8 cellular contexts compared by ENCODE assay signal in the genomic region with DNA sequence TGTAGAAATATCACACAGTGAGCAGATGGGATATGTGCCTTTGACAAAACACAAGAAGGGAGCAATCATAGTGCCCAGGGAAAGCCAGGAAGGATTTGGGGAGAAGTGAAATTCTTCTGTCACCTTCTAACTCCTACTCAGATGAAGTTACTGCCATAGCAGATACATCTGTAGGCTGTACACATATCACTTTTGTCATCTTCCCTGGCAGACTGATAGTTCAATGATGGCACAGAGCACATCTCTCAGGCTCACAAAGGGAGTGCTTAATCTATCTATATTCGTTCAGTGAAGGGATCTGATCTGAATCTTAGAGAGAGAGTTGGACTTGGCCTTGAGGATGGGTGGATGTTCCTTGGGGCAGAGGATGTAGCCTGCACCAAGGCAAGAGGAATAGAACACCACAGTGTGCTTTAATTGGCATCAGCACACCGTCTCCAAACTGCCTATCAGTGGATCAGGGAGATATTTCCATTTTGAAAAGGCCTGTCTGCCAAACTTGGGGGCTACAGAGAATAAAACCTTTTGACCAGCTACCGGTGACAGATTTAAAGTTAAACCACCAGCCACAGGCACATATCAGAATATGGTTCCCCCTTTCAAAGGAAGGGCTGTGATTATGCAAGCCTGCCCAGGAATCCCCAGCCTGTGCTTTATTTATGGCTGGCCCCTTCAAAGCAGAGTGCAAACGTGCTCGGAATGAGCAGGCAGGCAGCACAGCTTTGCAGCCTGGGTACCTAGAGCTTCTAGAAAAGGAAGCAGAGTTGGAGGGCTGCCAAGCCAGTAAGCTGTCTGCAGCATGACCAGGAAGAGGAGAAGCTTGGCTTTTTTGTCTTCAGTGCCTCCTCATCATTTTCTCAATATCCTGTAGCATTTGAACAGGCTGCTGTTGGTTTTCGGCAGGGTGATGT.
DNase-seq lines count a peak whose midpoint lies in the region; ATAC-seq and TF ChIP-seq lines count a peak whose summit lies in the region.

No MANE protein-coding gene starts in this region.

- CTCF ChIA-PET in PC-9 (lab: Charles Lee): interaction anchor here (1.1 to 1.5 kb wide), 2 partner anchors 165 to 460 kb away, joined by 5 read pairs; a partner anchor contains a TSS

- TF ChIP-seq CTCF in PC-9 (conservative IDR thresholded peaks at IDR 0.05): no peak

- H3K27me3 ChIP-seq in PC-9 (ENCODE audit: insufficient read depth, low read depth): no peaks in the 10 kb centered on the region

- intact Hi-C loops in PC-9 (cut with micrococcal nuclease; ENCODE audit: unreplicated experiment): loop anchor here (5.0 to 10.0 kb wide), 2 partner anchors 41 to 232 kb away; no protein-coding TSS in a partner anchor

- H2AFZ ChIP-seq in PC-9: peak overlapping the region; percentile 62; the same call in 1 of the 2 replicates

- H3K4me2 ChIP-seq in PC-9: peak overlapping the region; percentile 67

- no peaks in the 10 kb centered on the region; the same call in 1 of the 2 replicates for H3K36me3 ChIP-seq in PC-9 (ENCODE audit: low read depth)

- no peaks in the 10 kb centered on the region for H4K20me1 ChIP-seq in PC-9 (ENCODE audit: insufficient read depth)

- peak overlapping the region; percentile 92 for H3K27ac ChIP-seq in PC-9

- peaks cover 10% of the 10 kb centered on the region for H3K9me3 ChIP-seq in PC-9 (ENCODE audit: insufficient read depth, low read depth)

- BruUV-seq in PC-9 (replicated peaks; lab: Mats Ljungman, UMichigan): no TSS peak

- POLR2A ChIA-PET in PC-9 (lab: Charles Lee; ENCODE audit: unreplicated experiment): interaction anchor here (0.6 to 1.0 kb wide), 2 partner anchors 163 to 458 kb away, joined by 8 to 10 read pairs; no protein-coding TSS in a partner anchor

- peaks cover 53% of the 10 kb centered on the region for H3F3A ChIP-seq in PC-9 (ENCODE audit: insufficient read depth, low read depth)

- H3K4me3 ChIP-seq in PC-9: peak overlapping the region; percentile 19; the same call in 1 of the 2 replicates

- H3K9me2 ChIP-seq in PC-9 (ENCODE audit: insufficient read depth): no peaks in the 10 kb centered on the region

- H3K4me1 ChIP-seq in PC-9 (replicated peaks; ENCODE audit: insufficient read depth): peaks cover 64% of the 10 kb centered on the region

- H3K79me2 ChIP-seq in PC-9 (ENCODE audit: low read depth): no peaks in the 10 kb centered on the region

- peak; percentile 49 to 75 (median 52) for DNase-seq in NCI-H1417 (lab: John Stamatoyannopoulos, UW)
- no peak for DNase-seq in NCI-H1417 treated with DMSO at 0.1 percent for 48 hours (lab: John Stamatoyannopoulos, UW)
- DNase-seq in PC-9: peak; percentile 55 to 78
- peak; percentile 45 for DNase-seq in activated gamma-delta T cell treated with anti-CD3 and anti-CD28 coated beads, Interleukin-2, amount 50 U/mL, for 16 hours (ENCODE audit: low read depth)
- peak; percentile 46 to 59 for DNase-seq in hippocampal formation (lab: John Stamatoyannopoulos, UW)
- peak; percentile 48 for DNase-seq in stimulated activated CD4-positive, alpha-beta T cell treated with anti-CD3 and anti-CD28 coated beads, Interleukin-4, amount 100 ng/mL, for 1 hour
- DNase-seq in retina: no peak

- ATAC-seq in HG03139 (IDR thresholded peaks at IDR 0.05; ENCODE audit: unreplicated experiment): peak; percentile 64

Comparison
In these comparisons a context has a peak if more than half of its experiments do, and no peak if none do; other contexts are left out.
1. DNase-seq: peak in NCI-H1417 (3 of 3), PC-9 (2 of 2), activated gamma-delta T cell treated with anti-CD3 and anti-CD28 coated beads, Interleukin-2, amount 50 U/mL, for 16 hours (single experiment), hippocampal formation (2 of 2) and stimulated activated CD4-positive, alpha-beta T cell treated with anti-CD3 and anti-CD28 coated beads, Interleukin-4, amount 100 ng/mL, for 1 hour (single experiment); none in NCI-H1417 treated with DMSO at 0.1 percent for 48 hours (single experiment) and retina (single experiment).